Comparison of ENCODE assay signal across 8 cellular contexts in the genomic region with DNA sequence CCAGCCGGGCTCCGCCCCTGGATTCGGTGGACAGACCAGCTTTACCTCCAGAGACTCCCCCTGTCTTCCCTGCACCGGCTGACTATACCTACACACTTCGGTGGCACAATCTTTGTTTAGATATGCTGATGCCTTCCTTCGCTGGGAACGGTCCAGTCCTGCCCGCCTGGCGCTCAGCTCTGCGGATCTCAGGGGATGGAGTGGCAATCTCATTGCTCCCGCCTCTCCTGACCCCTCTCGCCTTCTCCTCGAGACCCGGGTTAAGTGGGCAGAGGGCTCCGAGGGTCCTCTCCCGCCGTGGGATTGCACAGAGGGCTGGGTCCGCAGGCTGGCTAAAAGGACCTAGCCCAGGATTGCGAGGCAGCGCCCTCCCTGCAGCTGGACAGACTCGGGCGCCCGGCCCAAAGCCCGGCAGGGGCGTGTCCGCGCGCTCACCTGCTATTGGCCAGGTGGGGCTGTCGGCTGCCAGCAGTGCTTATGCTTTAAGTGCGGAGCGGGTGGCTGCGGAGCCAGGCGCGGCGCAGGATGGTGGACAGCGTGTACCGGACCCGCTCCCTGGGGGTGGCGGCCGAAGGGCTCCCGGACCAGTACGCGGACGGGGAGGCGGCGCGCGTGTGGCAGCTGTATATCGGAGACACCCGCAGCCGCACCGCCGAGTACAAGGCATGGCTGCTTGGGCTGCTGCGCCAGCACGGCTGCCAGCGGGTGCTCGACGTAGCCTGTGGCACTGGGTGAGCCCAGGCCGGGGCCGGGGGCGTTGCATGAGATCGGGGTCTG. TPM values are rescaled to one million over a fixed set of nuclear protein-coding genes. Genes with fewer than 3 reads are reported as not detected.
DNase-seq lines count a peak whose midpoint lies in the region; ATAC-seq and TF ChIP-seq lines count a peak whose summit lies in the region.

A gene (plus strand): TSS at position 512 of the 777 bp plus-strand sequence. CDS start 14 bp downstream, at position 526.

- TF ChIP-seq CTCF in VCaP (conservative IDR thresholded peaks at IDR 0.05) (0 out of 2 replicates have a peak, but pooled peaks have one; percentile 6), colonic mucosa (IDR thresholded peaks at IDR 0.05) (no peak), liver (IDR thresholded peaks at IDR 0.05; ENCODE audit: low read depth, low read length, missing input control) (no peak)

- H3K4me3 ChIP-seq in colonic mucosa (peak within 1 kb of the TSS; percentile 43), liver (ENCODE audit: low read depth in 1 of 3, low read length in 3 of 3) (peak within 1 kb of the TSS; percentile 69 to 84 (median 80))

- H3K27me3 Mint-ChIP-seq in stimulated activated naive CD8-positive, alpha-beta T cell treated with anti-CD3 and anti-CD28 coated beads, Interleukin-15, Interleukin-2, amounts not matched to agents 100 ng/mL and 50 ng/mL, for 24 hours: no peaks in the 10 kb centered on the region

- peak within 1 kb of the TSS; percentile 32 for H3K4me3 Mint-ChIP-seq in stimulated activated naive CD8-positive, alpha-beta T cell treated with anti-CD3 and anti-CD28 coated beads, Interleukin-15, Interleukin-2, amounts not matched to agents 100 ng/mL and 50 ng/mL, for 24 hours

- no peaks in the 10 kb centered on the region for H3K36me3 ChIP-seq in colonic mucosa
- H3K36me3 ChIP-seq in liver (ENCODE audit: control insufficient read depth in 4 of 4, insufficient read depth in 3 of 4, low read depth in 1 of 4, low read length in 3 of 4): peaks cover 6 to 25% (median 17%) of the 10 kb centered on the region in 4 donors

- intact Hi-C loops in colonic mucosa (cut with DNase I): no loop called here

- peaks cover 9% of the 10 kb centered on the region for H3K4me1 Mint-ChIP-seq in stimulated activated naive CD8-positive, alpha-beta T cell treated with anti-CD3 and anti-CD28 coated beads, Interleukin-15, Interleukin-2, amounts not matched to agents 100 ng/mL and 50 ng/mL, for 24 hours (ENCODE audit: low read depth)

- H3K9me3 Mint-ChIP-seq in stimulated activated naive CD8-positive, alpha-beta T cell treated with anti-CD3 and anti-CD28 coated beads, Interleukin-15, Interleukin-2, amounts not matched to agents 100 ng/mL and 50 ng/mL, for 24 hours: no peaks in the 10 kb centered on the region

- H3K27ac Mint-ChIP-seq in stimulated activated naive CD8-positive, alpha-beta T cell treated with anti-CD3 and anti-CD28 coated beads, Interleukin-15, Interleukin-2, amounts not matched to agents 100 ng/mL and 50 ng/mL, for 24 hours: no peak within 1 kb of the TSS

- H3K9me3 ChIP-seq in colonic mucosa (no peaks in the 10 kb centered on the region), liver (ENCODE audit: control insufficient read depth in 4 of 4, low read length in 3 of 4) (no peaks in the 10 kb centered on the region)

- DNase-seq in AG08395 (ENCODE audit: low spot score) (peak; percentile 34), HT-29 (ENCODE audit: low spot score) (peak; percentile 62), colonic mucosa (peak; percentile 88), amniotic stem cell (lab: John Stamatoyannopoulos, UW) (no peak)

- 3% methylated on average over 62 of the region's 62 CpGs for WGBS in liver

- H3K27ac ChIP-seq in VCaP: peak within 1 kb of the TSS; percentile 78
- no peak within 1 kb of the TSS for H3K27ac ChIP-seq in colonic mucosa
- H3K27ac ChIP-seq in liver (ENCODE audit: low read depth in 1 of 2, low read length in 2 of 2): peak within 1 kb of the TSS; percentile 84 to 94

- no peaks in the 10 kb centered on the region for H3K27me3 ChIP-seq in colonic mucosa
- no peaks in the 10 kb centered on the region for H3K27me3 ChIP-seq in liver (ENCODE audit: control insufficient read depth in 4 of 4, insufficient read depth in 4 of 4, low read length in 3 of 4)

- peaks cover 11% of the 10 kb centered on the region for H3K36me3 Mint-ChIP-seq in stimulated activated naive CD8-positive, alpha-beta T cell treated with anti-CD3 and anti-CD28 coated beads, Interleukin-15, Interleukin-2, amounts not matched to agents 100 ng/mL and 50 ng/mL, for 24 hours (ENCODE audit: low read depth)

- peaks cover 4% of the 10 kb centered on the region for H3K4me1 ChIP-seq in colonic mucosa
- H3K4me1 ChIP-seq in liver (ENCODE audit: control insufficient read depth in 4 of 4, insufficient read depth in 4 of 4, low read length in 3 of 4): peaks cover 3 to 32% (median 26%) of the 10 kb centered on the region in 4 donors

- ATAC-seq in GM21528 (IDR thresholded peaks at IDR 0.05; ENCODE audit: low FRiP score, unreplicated experiment): no peak

- TF ChIP-seq RAD21 in liver (IDR thresholded peaks at IDR 0.05): no peak

- H3K9ac ChIP-seq in colonic mucosa (ENCODE audit: low read depth in 2 of 2, low read length in 2 of 2) (peak within 1 kb of the TSS; percentile 43), liver (ENCODE audit: low read depth in 1 of 2, low read length in 2 of 2) (peak within 1 kb of the TSS; percentile 8 to 66)

TF ChIP-seq in liver, 16 proteins besides CTCF, POLR2A, EP300 and RAD21:
- TF ChIP-seq, protein P1, sequence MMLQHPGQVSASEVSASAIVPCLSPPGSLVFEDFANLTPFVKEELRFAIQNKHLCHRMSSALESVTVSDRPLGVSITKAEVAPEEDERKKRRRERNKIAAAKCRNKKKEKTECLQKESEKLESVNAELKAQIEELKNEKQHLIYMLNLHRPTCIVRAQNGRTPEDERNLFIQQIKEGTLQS (IDR thresholded peaks at IDR 0.05): no peak
- TF ChIP-seq JUND (IDR thresholded peaks at IDR 0.05) (no peak), HNF4A (conservative IDR thresholded peaks at IDR 0.05) (no peak), YY1 (IDR thresholded peaks at IDR 0.05) (peak; percentile 66), TAF1 (conservative IDR thresholded peaks at IDR 0.05) (peak; percentile 66), NR2F2 (IDR thresholded peaks at IDR 0.05) (no peak), SP1 (IDR thresholded peaks at IDR 0.05) (peak; percentile 72), GABPA (IDR thresholded peaks at IDR 0.05 in 1 of 2, conservative IDR thresholded peaks at IDR 0.05 in 1 of 2) (no peak), EGR1 (IDR thresholded peaks at IDR 0.05; ENCODE audit: low read depth in 2 of 2) (peak in 1 of 2 donors; percentile 11), RXRA (IDR thresholded peaks at IDR 0.05) (peak in 1 of 2 donors; percentile 19), HNF4G (IDR thresholded peaks at IDR 0.05) (no peak), FOXA1 (IDR thresholded peaks at IDR 0.05) (no peak), FOXA2 (IDR thresholded peaks at IDR 0.05) (no peak)
- TF ChIP-seq, protein P2, sequence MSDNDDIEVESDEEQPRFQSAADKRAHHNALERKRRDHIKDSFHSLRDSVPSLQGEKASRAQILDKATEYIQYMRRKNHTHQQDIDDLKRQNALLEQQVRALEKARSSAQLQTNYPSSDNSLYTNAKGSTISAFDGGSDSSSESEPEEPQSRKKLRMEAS (IDR thresholded peaks at IDR 0.05): no peak
- TF ChIP-seq, protein P3, sequence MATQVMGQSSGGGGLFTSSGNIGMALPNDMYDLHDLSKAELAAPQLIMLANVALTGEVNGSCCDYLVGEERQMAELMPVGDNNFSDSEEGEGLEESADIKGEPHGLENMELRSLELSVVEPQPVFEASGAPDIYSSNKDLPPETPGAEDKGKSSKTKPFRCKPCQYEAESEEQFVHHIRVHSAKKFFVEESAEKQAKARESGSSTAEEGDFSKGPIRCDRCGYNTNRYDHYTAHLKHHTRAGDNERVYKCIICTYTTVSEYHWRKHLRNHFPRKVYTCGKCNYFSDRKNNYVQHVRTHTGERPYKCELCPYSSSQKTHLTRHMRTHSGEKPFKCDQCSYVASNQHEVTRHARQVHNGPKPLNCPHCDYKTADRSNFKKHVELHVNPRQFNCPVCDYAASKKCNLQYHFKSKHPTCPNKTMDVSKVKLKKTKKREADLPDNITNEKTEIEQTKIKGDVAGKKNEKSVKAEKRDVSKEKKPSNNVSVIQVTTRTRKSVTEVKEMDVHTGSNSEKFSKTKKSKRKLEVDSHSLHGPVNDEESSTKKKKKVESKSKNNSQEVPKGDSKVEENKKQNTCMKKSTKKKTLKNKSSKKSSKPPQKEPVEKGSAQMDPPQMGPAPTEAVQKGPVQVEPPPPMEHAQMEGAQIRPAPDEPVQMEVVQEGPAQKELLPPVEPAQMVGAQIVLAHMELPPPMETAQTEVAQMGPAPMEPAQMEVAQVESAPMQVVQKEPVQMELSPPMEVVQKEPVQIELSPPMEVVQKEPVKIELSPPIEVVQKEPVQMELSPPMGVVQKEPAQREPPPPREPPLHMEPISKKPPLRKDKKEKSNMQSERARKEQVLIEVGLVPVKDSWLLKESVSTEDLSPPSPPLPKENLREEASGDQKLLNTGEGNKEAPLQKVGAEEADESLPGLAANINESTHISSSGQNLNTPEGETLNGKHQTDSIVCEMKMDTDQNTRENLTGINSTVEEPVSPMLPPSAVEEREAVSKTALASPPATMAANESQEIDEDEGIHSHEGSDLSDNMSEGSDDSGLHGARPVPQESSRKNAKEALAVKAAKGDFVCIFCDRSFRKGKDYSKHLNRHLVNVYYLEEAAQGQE (IDR thresholded peaks at IDR 0.05): peak; percentile 22
- TF ChIP-seq, protein P4, sequence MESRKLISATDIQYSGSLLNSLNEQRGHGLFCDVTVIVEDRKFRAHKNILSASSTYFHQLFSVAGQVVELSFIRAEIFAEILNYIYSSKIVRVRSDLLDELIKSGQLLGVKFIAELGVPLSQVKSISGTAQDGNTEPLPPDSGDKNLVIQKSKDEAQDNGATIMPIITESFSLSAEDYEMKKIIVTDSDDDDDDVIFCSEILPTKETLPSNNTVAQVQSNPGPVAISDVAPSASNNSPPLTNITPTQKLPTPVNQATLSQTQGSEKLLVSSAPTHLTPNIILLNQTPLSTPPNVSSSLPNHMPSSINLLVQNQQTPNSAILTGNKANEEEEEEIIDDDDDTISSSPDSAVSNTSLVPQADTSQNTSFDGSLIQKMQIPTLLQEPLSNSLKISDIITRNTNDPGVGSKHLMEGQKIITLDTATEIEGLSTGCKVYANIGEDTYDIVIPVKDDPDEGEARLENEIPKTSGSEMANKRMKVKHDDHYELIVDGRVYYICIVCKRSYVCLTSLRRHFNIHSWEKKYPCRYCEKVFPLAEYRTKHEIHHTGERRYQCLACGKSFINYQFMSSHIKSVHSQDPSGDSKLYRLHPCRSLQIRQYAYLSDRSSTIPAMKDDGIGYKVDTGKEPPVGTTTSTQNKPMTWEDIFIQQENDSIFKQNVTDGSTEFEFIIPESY (IDR thresholded peaks at IDR 0.05): no peak

RNA-seq across cellular contexts. Expression of the gene that starts here (rescaled TPM):
- not detected in 2 replicates for total RNA-seq in HT-29 (2014; rRNA removed; shearing (Covaris generic))
- total RNA-seq in colonic mucosa (under 1 TPM in 1 of 2 donors, not detected in 1; 0.96 TPM), liver (100 to 1,000 TPM in 1 of 2 donors, 10 to 100 TPM in 1; 10.5 to 140 TPM)
- polyA plus RNA-seq in liver: 100 to 1,000 TPM; 119 to 163 TPM

Comparison
In these comparisons a context has a peak if more than half of its experiments do, and no peak if none do; other contexts are left out.
1. RNA of the gene that starts here (total RNA-seq): 10.5 to 140 TPM in liver; 0.96 TPM in colonic mucosa and not detected in HT-29; every median in the first group is over 4 times any median in the second.
2. Peak in DNase-seq in HT-29; RNA of the gene not detected or under 1 TPM.
3. Peak in DNase-seq, H3K4me3 ChIP-seq and H3K9ac ChIP-seq in colonic mucosa; RNA of the gene not detected or under 1 TPM.